ENCODE assay signal across 29 cellular contexts in genomic region chr4:109599046-109599652, GRCh38.
"Had no signal": no experiment of that assay in that cellular context is flagged by ENCODE, and none has a peak within 500 bp of the region (broad histone marks: within the 10 kb centered on the region; RNA-seq: fewer than 3 reads in every experiment).

No MANE protein-coding gene starts in this region.

- H3K27ac Mint-ChIP-seq: activated CD4-positive, alpha-beta T cell treated with anti-CD3 and anti-CD28 coated beads, Interleukin-2, amount 10 ng/mL, durations not matched to agents 7 days and 5 days; activated T-cell treated with anti-CD3 and anti-CD28 coated beads, Interleukin-2, amount 50 U/mL, for 72 hours; mesothelial cell of epicardium; natural killer cell treated with Interleukin-12 subunit alpha and Interleukin-12 subunit beta and Interleukin-15 and Interleukin-18, amount 100 ng/mL, for 72 hours; progenitor cell of endocrine pancreas; stimulated activated memory B cell treated with anti-CD40 and anti-IgM and Interleukin-4, amounts not matched to agents 10 μg/mL and 1 μg/mL and 100 μg/mL, for 72 hours had no signal

- H3K27ac ChIP-seq: breast epithelium, colonic mucosa, dorsolateral prefrontal cortex, sigmoid colon, thoracic aorta, upper lobe of right lung had no signal

- H3K4me3 ChIP-seq: breast epithelium, colonic mucosa, dorsolateral prefrontal cortex, sigmoid colon, smooth muscle cell, thoracic aorta, upper lobe of right lung had no signal

- H3K36me3 ChIP-seq: breast epithelium, colonic mucosa, sigmoid colon, thoracic aorta, upper lobe of right lung had no signal

- H3K9me3 Mint-ChIP-seq: effector memory CD8-positive, alpha-beta T cell; natural killer cell treated with Interleukin-12 subunit alpha and Interleukin-12 subunit beta and Interleukin-15 and Interleukin-18, amount 100 ng/mL, for 72 hours had no signal

- H3K27me3 Mint-ChIP-seq: activated CD4-positive, alpha-beta T cell treated with anti-CD3 and anti-CD28 coated beads, Interleukin-2, amount 10 ng/mL, durations not matched to agents 7 days and 5 days; effector memory CD8-positive, alpha-beta T cell; natural killer cell treated with Interleukin-12 subunit alpha and Interleukin-12 subunit beta and Interleukin-15 and Interleukin-18, amount 100 ng/mL, for 72 hours; progenitor cell of endocrine pancreas; stimulated activated memory B cell treated with anti-CD40 and anti-IgM and Interleukin-4, amounts not matched to agents 10 μg/mL and 1 μg/mL and 100 μg/mL, for 72 hours had no signal

- H3K4me3 Mint-ChIP-seq: activated CD4-positive, alpha-beta T cell treated with anti-CD3 and anti-CD28 coated beads, Interleukin-2, amount 10 ng/mL, durations not matched to agents 7 days and 5 days; activated T-cell treated with anti-CD3 and anti-CD28 coated beads, Interleukin-2, amount 50 U/mL, for 72 hours; effector memory CD8-positive, alpha-beta T cell; mesothelial cell of epicardium; natural killer cell treated with Interleukin-12 subunit alpha and Interleukin-12 subunit beta and Interleukin-15 and Interleukin-18, amount 100 ng/mL, for 72 hours; stimulated activated memory B cell treated with anti-CD40 and anti-IgM and Interleukin-4, amounts not matched to agents 10 μg/mL and 1 μg/mL and 100 μg/mL, for 72 hours had no signal

- H3K9me3 ChIP-seq: colonic mucosa, sigmoid colon, thoracic aorta, upper lobe of right lung had no signal

- DNase-seq: activated CD4-positive, alpha-beta T cell treated with anti-CD3 and anti-CD28 coated beads, Interleukin-2, amount 10 ng/mL, durations not matched to agents 7 days and 5 days; activated CD8-positive, alpha-beta memory T cell treated with anti-CD3 and anti-CD28 coated beads for 24 hours; activated CD8-positive, alpha-beta memory T cell treated with anti-CD3 and anti-CD28 coated beads, Interleukin-2, amount 50 U/mL, for 4 hours; activated effector memory CD4-positive, alpha-beta T cell treated with Interleukin-2 at 50 U/mL for 16 hours; activated T-cell treated with anti-CD3 and anti-CD28 coated beads, Interleukin-2, amount 50 U/mL, for 72 hours; amniotic stem cell; colonic mucosa; dorsolateral prefrontal cortex; effector memory CD8-positive, alpha-beta T cell; foreskin melanocyte; glutamatergic neuron; hippocampal formation; left ventricle myocardium superior; mammary epithelial cell; retina; sigmoid colon; stimulated activated CD4-positive, alpha-beta T cell treated with anti-CD3 and anti-CD28 coated beads, Interleukin-15, amount 100 ng/mL, for 24 hours; SW 1271; upper lobe of right lung had no signal

- H3K4me2 ChIP-seq: smooth muscle cell had no signal

- H3K27me3 ChIP-seq: breast epithelium, colonic mucosa, dorsolateral prefrontal cortex, sigmoid colon, upper lobe of right lung had no signal

- H3K4me1 Mint-ChIP-seq: mesothelial cell of epicardium had no signal

- H3K4me1 ChIP-seq: breast epithelium, colonic mucosa, sigmoid colon, upper lobe of right lung had no signal

- H3K36me3 Mint-ChIP-seq: natural killer cell treated with Interleukin-12 subunit alpha and Interleukin-12 subunit beta and Interleukin-15 and Interleukin-18, amount 100 ng/mL, for 72 hours had no signal

- ATAC-seq: activated CD4-positive, CD25-positive, alpha-beta regulatory T cell treated with anti-CD3 and anti-CD28 coated beads, Interleukin-2, amount 50 U/mL, for 24 hours; activated naive CD4-positive, alpha-beta T cell treated with anti-CD3 and anti-CD28 coated beads, Interleukin-2, amount 50 U/mL, for 72 hours; activated T-cell treated with anti-CD3 and anti-CD28 coated beads, Interleukin-2, amount 50 U/mL, for 72 hours; effector memory CD8-positive, alpha-beta T cell; esophagus mucosa; left ventricle myocardium superior; natural killer cell treated with Interleukin-12 subunit alpha and Interleukin-12 subunit beta and Interleukin-15 and Interleukin-18, amount 100 ng/mL, for 72 hours; stimulated activated memory B cell treated with anti-CD40 and anti-IgM and Interleukin-4, amounts not matched to agents 10 μg/mL and 1 μg/mL and 100 μg/mL, for 72 hours; upper lobe of right lung had no signal
